In the genomic region with DNA sequence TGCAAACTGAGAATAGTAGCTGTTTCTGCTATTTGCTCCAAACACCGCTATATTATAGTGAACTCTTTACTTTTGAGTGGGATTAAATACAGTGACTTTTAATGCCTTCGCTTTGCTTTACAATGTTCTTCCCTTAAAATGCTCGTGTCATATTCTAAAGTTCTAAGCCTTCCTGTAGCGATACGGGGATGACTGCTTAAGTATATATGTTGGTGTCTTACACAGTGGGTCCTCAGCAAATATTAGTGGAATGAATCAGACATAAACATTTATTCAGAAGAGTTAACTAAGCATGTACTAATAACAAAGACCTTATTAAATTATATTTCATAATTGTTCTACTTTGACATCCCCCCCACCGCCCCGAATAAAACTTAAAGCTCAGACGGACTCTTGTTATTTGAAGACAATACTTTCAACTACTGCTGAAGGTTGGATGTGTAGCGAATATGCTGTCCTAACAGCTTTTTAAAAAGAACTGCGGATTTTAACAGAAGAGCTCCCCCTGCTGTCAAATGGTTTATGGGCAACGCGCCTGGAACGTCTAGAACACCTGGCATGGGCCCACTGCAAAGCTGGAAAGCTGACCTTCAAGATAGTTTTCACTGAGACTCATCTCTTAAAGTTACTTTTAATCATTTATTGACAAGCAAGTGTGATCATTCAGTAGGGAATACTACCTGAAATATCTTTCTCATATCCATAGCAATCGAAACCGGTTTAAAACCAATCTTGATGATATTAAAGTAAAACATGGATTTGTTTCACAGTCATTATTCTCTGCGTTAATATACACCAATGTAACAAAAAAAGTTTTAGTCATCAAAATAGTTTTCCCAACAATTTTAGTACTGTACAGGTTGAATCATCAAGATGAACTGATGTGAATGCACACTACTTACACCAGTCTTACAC, we compare ENCODE assay signal across 8 cellular contexts.
A peak's percentile ranks its signal among the peaks of the same experiment; 100 is the strongest.
DNase-seq lines count a peak whose midpoint lies in the region; ATAC-seq, FAIRE-seq and TF ChIP-seq lines count a peak whose summit lies in the region.

No MANE protein-coding gene starts in this region.

- no peaks in the 10 kb centered on the region for H3K27me3 ChIP-seq in spleen (replicated peaks in 1 of 7)

- TF ChIP-seq POLR2A in spleen (IDR thresholded peaks at IDR 0.05), result peak in 1 of 3 donors; percentile 34

- 18 to 23% (median 20%) methylated on average over 16 of the region's 16 CpGs for WGBS in spleen, 5 donors

- H3K9me3 ChIP-seq in spleen, result no peaks in the 10 kb centered on the region

- intact Hi-C loops in spleen (cut with DNase I; ENCODE audit: low total_unique reads), result no loop called here

- DNase-seq in DMS153 (lab: John Stamatoyannopoulos, UW), result peak; percentile 70
- DNase-seq in NCI-H2196 treated with DMSO at 0.1 percent for 48 hours (lab: John Stamatoyannopoulos, UW; ENCODE audit: unreplicated experiment), result peak; percentile 94
- peak; percentile 80 for DNase-seq in central memory CD4-positive, alpha-beta T cell
- DNase-seq in spleen, result peak; percentile 84

- H3K36me3 ChIP-seq in spleen, result no peaks in the 10 kb centered on the region

- ATAC-seq in HG02642 (IDR thresholded peaks at IDR 0.05; ENCODE audit: poor library complexity, unreplicated experiment) (peak; percentile 25), HG03342 (IDR thresholded peaks at IDR 0.05; ENCODE audit: unreplicated experiment) (no peak)

- H3K27ac ChIP-seq in spleen, result peak overlapping the region; percentile 99 to 100 (median 100)

- H3K4me1 ChIP-seq in spleen, result peaks cover 0 to 24% (median 20%) of the 10 kb centered on the region in 6 donors

- H3K4me3 ChIP-seq in WI38 (ENCODE audit: low read depth, low read length) (peak overlapping the region; percentile 78), spleen (peak overlapping the region; percentile 27 to 78 (median 54))

- TF ChIP-seq CTCF in WI38 (IDR thresholded peaks at IDR 0.05; ENCODE audit: low read depth, low read length), result peak; percentile 60
- TF ChIP-seq CTCF in spleen (IDR thresholded peaks at IDR 0.05 in 8 of 11, conservative IDR thresholded peaks at IDR 0.05 in 3 of 11), result peak; percentile 66 to 93 (median 88)

- FAIRE-seq in islet of Langerhans (lab: Jason Lieb, UNC), result peak; percentile 76
